Comparison of ENCODE assay signal across 30 cellular contexts in the genomic region with DNA sequence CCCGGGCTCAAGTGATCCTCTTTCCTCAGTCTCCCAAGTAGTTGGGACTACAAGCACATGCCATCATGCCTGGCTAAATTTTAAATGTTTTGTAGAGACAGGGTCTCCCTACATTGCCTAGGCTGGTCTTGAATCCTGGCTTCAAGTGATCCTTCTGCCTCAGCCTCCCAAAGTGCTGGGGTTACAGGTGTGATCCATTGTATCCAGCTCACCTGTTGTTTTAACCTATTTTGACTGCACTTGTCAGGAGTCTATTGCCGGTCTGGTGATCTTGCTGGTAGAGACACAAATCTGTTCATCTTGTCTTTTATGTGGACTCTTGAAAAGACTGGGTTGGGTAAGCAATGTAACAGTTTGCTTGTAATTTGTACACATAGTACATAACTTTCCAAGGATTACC. TPM values are rescaled to one million over a fixed set of nuclear protein-coding genes. Genes with fewer than 3 reads are reported as not detected.
DNase-seq lines count a peak whose midpoint lies in the region; ATAC-seq and TF ChIP-seq lines count a peak whose summit lies in the region.
"Had no signal": no experiment of that assay in that cellular context is flagged by ENCODE, and none has a peak within 500 bp of the region (broad histone marks: within the 10 kb centered on the region; RNA-seq: fewer than 3 reads in every experiment).

No MANE protein-coding gene starts in this region.

- ATAC-seq in activated CD4-positive, alpha-beta T cell treated with anti-CD3 and anti-CD28 coated beads for 36 hours = no peak
- no peak for ATAC-seq in WTC11
- ATAC-seq in stimulated activated effector memory CD8-positive, alpha-beta T cell treated with anti-CD3 and anti-CD28 coated beads, Interleukin-12 subunit alpha, Interleukin-12 subunit beta, amount 100 ng/mL, for 72 hours = no peak
- ATAC-seq in activated CD4-positive, CD25-positive, alpha-beta regulatory T cell treated with anti-CD3 and anti-CD28 coated beads, Interleukin-2, amount 50 U/mL, for 24 hours = no peak
- ATAC-seq: foreskin keratinocyte, HCT116 had no signal

- TF ChIP-seq CTCF in WTC11 (IDR thresholded peaks at IDR 0.05) (no peak), endodermal cell (conservative IDR thresholded peaks at IDR 0.05) (no peak)

- 92 to 100% methylated on average over 2 of the region's 2 CpGs for WGBS in endodermal cell (ENCODE audit: insufficient coverage in 1 of 2, insufficient read length in 1 of 2), 2 experiments

- H3K27ac Mint-ChIP-seq in activated CD4-positive, alpha-beta T cell treated with anti-CD3 and anti-CD28 coated beads for 36 hours = peak overlapping the region; percentile 21
- H3K27ac Mint-ChIP-seq in WTC11 = no peak overlapping the region
- peak overlapping the region; percentile 24 for H3K27ac Mint-ChIP-seq in endodermal cell
- peak overlapping the region; percentile 72 for H3K27ac Mint-ChIP-seq in stimulated activated effector memory CD8-positive, alpha-beta T cell treated with anti-CD3 and anti-CD28 coated beads, Interleukin-12 subunit alpha, Interleukin-12 subunit beta, amount 100 ng/mL, for 72 hours

- H3K9ac ChIP-seq in endodermal cell (ENCODE audit: extremely low read depth, low read length, poor library complexity, severe bottlenecking) = no peak overlapping the region

- H3K27me3 Mint-ChIP-seq in activated CD4-positive, alpha-beta T cell treated with anti-CD3 and anti-CD28 coated beads for 36 hours = no peaks in the 10 kb centered on the region
- H3K27me3 Mint-ChIP-seq in WTC11 (ENCODE audit: low read depth) (no peaks in the 10 kb centered on the region), endodermal cell (ENCODE audit: insufficient read depth) (no peaks in the 10 kb centered on the region)

- no peak overlapping the region for H3K4me3 Mint-ChIP-seq in activated CD4-positive, alpha-beta T cell treated with anti-CD3 and anti-CD28 coated beads for 36 hours
- H3K4me3 Mint-ChIP-seq in WTC11 (no peak overlapping the region), endodermal cell (no peak overlapping the region)
- no peak overlapping the region for H3K4me3 Mint-ChIP-seq in stimulated activated effector memory CD8-positive, alpha-beta T cell treated with anti-CD3 and anti-CD28 coated beads, Interleukin-12 subunit alpha, Interleukin-12 subunit beta, amount 100 ng/mL, for 72 hours

- DNase-seq in activated CD4-positive, alpha-beta T cell treated with anti-CD3 and anti-CD28 coated beads for 36 hours = no peak
- DNase-seq in activated CD4-positive, alpha-beta T cell treated with anti-CD3 and anti-CD28 coated beads for 4 hours = no peak
- no peak for DNase-seq in WTC11 (ENCODE audit: low spot score)
- no peak for DNase-seq in endodermal cell
- no peak for DNase-seq in stimulated activated effector memory CD8-positive, alpha-beta T cell treated with anti-CD3 and anti-CD28 coated beads, Interleukin-12 subunit alpha, Interleukin-12 subunit beta, amount 100 ng/mL, for 72 hours (ENCODE audit: low spot score in 2 of 2)
- DNase-seq in NCI-H1105 treated with DMSO at 0.1 percent for 48 hours (lab: John Stamatoyannopoulos, UW) = no peak
- no peak for DNase-seq in GOT3 (lab: John Stamatoyannopoulos, UW)
- DNase-seq: 8988T; activated CD4-positive, alpha-beta T cell treated with anti-CD3 and anti-CD28 coated beads, Interleukin-2, amount 50 U/mL, for 48 hours; activated CD8-positive, alpha-beta memory T cell treated with anti-CD3 and anti-CD28 coated beads, Interleukin-2, amount 50 U/mL, for 48 hours; activated effector memory CD4-positive, alpha-beta T cell treated with Interleukin-2 at 50 U/mL for 16 hours; Calu3; cerebellar nuclear complex; DND-41; esophagus squamous epithelium; foreskin keratinocyte; NCI-H146; NCI-H2107; NCI-H446 treated with DMSO at 0.1 percent for 48 hours; NCI-H82; posterior cingulate gyrus; right lobe of liver; SHP77 treated with DMSO at 0.1 percent for 48 hours; spleen; stimulated activated CD4-positive, alpha-beta T cell treated with anti-CD3 and anti-CD28 coated beads, Interleukin-2, amount 100 ng/mL, for 24 hours; T-helper 9 cell had no signal

- CTCF ChIA-PET in activated CD4-positive, alpha-beta T cell treated with anti-CD3 and anti-CD28 coated beads for 36 hours (lab: Charles Lee) = no interaction called here
- CTCF ChIA-PET in WTC11 (lab: Charles Lee) = no interaction called here

- no peak overlapping the region for H3K27ac ChIP-seq in endodermal cell (ENCODE audit: low read depth, low read length)
- H3K27ac ChIP-seq: esophagus squamous epithelium, foreskin keratinocyte, right lobe of liver, tibial nerve had no signal

- no peaks in the 10 kb centered on the region for H3K4me1 ChIP-seq in endodermal cell (ENCODE audit: control insufficient read depth, insufficient read depth, low read length)

- H3K36me3 Mint-ChIP-seq in activated CD4-positive, alpha-beta T cell treated with anti-CD3 and anti-CD28 coated beads for 36 hours (ENCODE audit: low read depth) = peaks cover 55% of the 10 kb centered on the region
- H3K36me3 Mint-ChIP-seq in WTC11 (peaks cover 48% of the 10 kb centered on the region), endodermal cell (ENCODE audit: low read depth) (peaks cover 65% of the 10 kb centered on the region)
- peaks cover 99% of the 10 kb centered on the region for H3K36me3 Mint-ChIP-seq in stimulated activated effector memory CD8-positive, alpha-beta T cell treated with anti-CD3 and anti-CD28 coated beads, Interleukin-12 subunit alpha, Interleukin-12 subunit beta, amount 100 ng/mL, for 72 hours

- no peaks in the 10 kb centered on the region for H3K9me3 ChIP-seq in endodermal cell (ENCODE audit: control insufficient read depth, low read length)
- H3K9me3 ChIP-seq: esophagus squamous epithelium, neutrophil, right lobe of liver, spleen, tibial nerve had no signal

- peaks cover 94% of the 10 kb centered on the region for H3K36me3 ChIP-seq in endodermal cell (ENCODE audit: control insufficient read depth, insufficient read depth, low read length)

- POLR2A ChIA-PET in activated CD4-positive, alpha-beta T cell treated with anti-CD3 and anti-CD28 coated beads for 36 hours (lab: Charles Lee) = interaction anchor here (0.6 kb wide), 1 partner anchor 1473 kb away, joined by 3 read pairs; no protein-coding TSS in a partner anchor
- POLR2A ChIA-PET in WTC11 (lab: Charles Lee) = no interaction called here

- H3K9me3 Mint-ChIP-seq in activated CD4-positive, alpha-beta T cell treated with anti-CD3 and anti-CD28 coated beads for 36 hours (ENCODE audit: low read depth) = no peaks in the 10 kb centered on the region
- H3K9me3 Mint-ChIP-seq in WTC11 (no peaks in the 10 kb centered on the region), endodermal cell (no peaks in the 10 kb centered on the region)
- H3K9me3 Mint-ChIP-seq in stimulated activated effector memory CD8-positive, alpha-beta T cell treated with anti-CD3 and anti-CD28 coated beads, Interleukin-12 subunit alpha, Interleukin-12 subunit beta, amount 100 ng/mL, for 72 hours = no peaks in the 10 kb centered on the region

- no peak overlapping the region for H3K4me3 ChIP-seq in endodermal cell (ENCODE audit: low read length)
- H3K4me3 ChIP-seq: esophagus squamous epithelium, right lobe of liver, spleen, tibial nerve had no signal

- peaks cover 61% of the 10 kb centered on the region for H3K4me1 Mint-ChIP-seq in activated CD4-positive, alpha-beta T cell treated with anti-CD3 and anti-CD28 coated beads for 36 hours
- peaks cover 5% of the 10 kb centered on the region; the same call in 1 of the 2 replicates for H3K4me1 Mint-ChIP-seq in WTC11
- peaks cover 7% of the 10 kb centered on the region for H3K4me1 Mint-ChIP-seq in endodermal cell
- peaks cover 57% of the 10 kb centered on the region for H3K4me1 Mint-ChIP-seq in stimulated activated effector memory CD8-positive, alpha-beta T cell treated with anti-CD3 and anti-CD28 coated beads, Interleukin-12 subunit alpha, Interleukin-12 subunit beta, amount 100 ng/mL, for 72 hours

- no peaks in the 10 kb centered on the region for H3K27me3 ChIP-seq in endodermal cell (ENCODE audit: control insufficient read depth, insufficient read depth, low read length, poor library complexity, severe bottlenecking)
- H3K27me3 ChIP-seq: esophagus squamous epithelium, foreskin keratinocyte, neutrophil, right lobe of liver, spleen, tibial nerve had no signal

- intact Hi-C loops in activated CD4-positive, alpha-beta T cell treated with anti-CD3 and anti-CD28 coated beads for 36 hours (cut with DNase I, micrococcal nuclease) = no loop called here

TF ChIP-seq in WTC11, 78 proteins besides CTCF, POLR2A, EP300 and RAD21:
- 0 out of 2 replicates have a peak, but pooled peaks have one; percentile 11 for TF ChIP-seq ZNF121 (CRISPR knock-in tag; IDR thresholded peaks at IDR 0.05)
- no peak for TF ChIP-seq RORB (CRISPR knock-in tag; IDR thresholded peaks at IDR 0.05)

RNA-seq across cellular contexts. Expression of a gene that starts 7.9 kb away (rescaled TPM):
- total RNA-seq in activated CD4-positive, alpha-beta T cell treated with anti-CD3 and anti-CD28 coated beads for 36 hours = 10 to 100 TPM; 50.8 to 66.5 TPM
- total RNA-seq in WTC11 (2021) = 86.0 to 89.5 TPM (median 89.3 TPM) in 3 replicates
- total RNA-seq in endodermal cell = 10 to 100 TPM; 81.4 to 92.6 TPM
- polyA plus RNA-seq in endodermal cell (2013, experiment 1 of 2) = 57.5 TPM
- 59.7 TPM for polyA plus RNA-seq in endodermal cell (2013, experiment 2 of 2)
